In the genomic region with DNA sequence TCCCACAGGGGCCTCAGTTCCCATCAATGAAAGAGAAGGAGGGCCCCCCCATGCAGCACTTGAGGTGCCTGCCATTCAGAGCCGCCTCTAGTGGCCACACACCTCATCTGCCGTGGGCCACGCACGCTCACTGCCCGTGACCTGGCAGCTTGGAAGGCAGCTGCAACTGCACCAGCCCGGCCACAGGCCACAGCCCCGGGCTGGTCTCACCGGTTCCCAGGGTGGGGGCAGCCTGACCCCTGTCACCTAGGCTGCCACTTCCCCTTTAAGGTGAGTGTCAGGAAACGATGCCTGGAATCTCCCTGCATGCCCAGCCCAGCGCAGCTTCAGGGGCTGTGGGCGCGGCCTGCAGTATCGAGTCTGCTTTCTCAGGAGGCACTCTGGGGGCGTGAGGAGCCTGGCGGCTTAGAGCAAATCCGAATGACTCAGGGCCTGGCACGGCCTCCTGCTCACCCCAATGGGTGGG, we compare ENCODE assay signal across 1 cellular context.
TF ChIP-seq lines count a peak whose summit lies in the region.

No MANE protein-coding gene starts in this region.

TF ChIP-seq in GM12878, 131 proteins besides CTCF, POLR2A, EP300 and RAD21:
- TF ChIP-seq CBX3 (IDR thresholded peaks at IDR 0.05; ENCODE audit: borderline replicate concordance, low read depth) (no peak), GATAD2B (conservative IDR thresholded peaks at IDR 0.05; ENCODE audit: low read depth) (no peak), BHLHE40 (IDR thresholded peaks at IDR 0.05; ENCODE audit: borderline replicate concordance in 1 of 2, low read depth in 2 of 2, low read length in 1 of 2) (peak in 1 of 2 experiments; percentile 47; a peak in 2 of 4 replicates), NR2C1 (IDR thresholded peaks at IDR 0.05) (no peak), SPI1 (IDR thresholded peaks at IDR 0.05; ENCODE audit: borderline replicate concordance, insufficient read depth, low read depth, low read length) (peak; percentile 62; the same call in 1 of the 2 replicates), KDM1A (IDR thresholded peaks at IDR 0.05; ENCODE audit: borderline replicate concordance) (no peak), ZBTB40 (IDR thresholded peaks at IDR 0.05; ENCODE audit: borderline replicate concordance) (no peak), GABPA (IDR thresholded peaks at IDR 0.05; ENCODE audit: low read depth) (no peak), HCFC1 (IDR thresholded peaks at IDR 0.05; ENCODE audit: low read length) (no peak), ZZZ3 (IDR thresholded peaks at IDR 0.05; ENCODE audit: control insufficient read depth, insufficient read length, low read depth) (no peak), IKZF1 (conservative IDR thresholded peaks at IDR 0.05) (0 out of 2 replicates have a peak, but pooled peaks have one; percentile 21), REST (IDR thresholded peaks at IDR 0.05; ENCODE audit: low read depth, low read length) (no peak), NR2F1 (conservative IDR thresholded peaks at IDR 0.05) (peak; percentile 83), ZBTB4 (CRISPR knock-in tag; IDR thresholded peaks at IDR 0.05) (no peak), ZNF24 (IDR thresholded peaks at IDR 0.05) (no peak), MYB (IDR thresholded peaks at IDR 0.05; ENCODE audit: borderline replicate concordance, low read depth, low read length) (no peak), YY1 (IDR thresholded peaks at IDR 0.05; ENCODE audit: low read depth, low read length) (no peak), BRCA1 (IDR thresholded peaks at IDR 0.05; ENCODE audit: low read depth, low read length) (no peak), RB1 (IDR thresholded peaks at IDR 0.05; ENCODE audit: borderline replicate concordance) (no peak), SP1 (IDR thresholded peaks at IDR 0.05; ENCODE audit: low read depth, low read length) (no peak), EZH2 (IDR thresholded peaks at IDR 0.05; ENCODE audit: borderline replicate concordance, control insufficient read depth, low read depth, low read length) (no peak), ELK1 (IDR thresholded peaks at IDR 0.05; ENCODE audit: low read depth, low read length) (no peak)
- TF ChIP-seq, protein P1, sequence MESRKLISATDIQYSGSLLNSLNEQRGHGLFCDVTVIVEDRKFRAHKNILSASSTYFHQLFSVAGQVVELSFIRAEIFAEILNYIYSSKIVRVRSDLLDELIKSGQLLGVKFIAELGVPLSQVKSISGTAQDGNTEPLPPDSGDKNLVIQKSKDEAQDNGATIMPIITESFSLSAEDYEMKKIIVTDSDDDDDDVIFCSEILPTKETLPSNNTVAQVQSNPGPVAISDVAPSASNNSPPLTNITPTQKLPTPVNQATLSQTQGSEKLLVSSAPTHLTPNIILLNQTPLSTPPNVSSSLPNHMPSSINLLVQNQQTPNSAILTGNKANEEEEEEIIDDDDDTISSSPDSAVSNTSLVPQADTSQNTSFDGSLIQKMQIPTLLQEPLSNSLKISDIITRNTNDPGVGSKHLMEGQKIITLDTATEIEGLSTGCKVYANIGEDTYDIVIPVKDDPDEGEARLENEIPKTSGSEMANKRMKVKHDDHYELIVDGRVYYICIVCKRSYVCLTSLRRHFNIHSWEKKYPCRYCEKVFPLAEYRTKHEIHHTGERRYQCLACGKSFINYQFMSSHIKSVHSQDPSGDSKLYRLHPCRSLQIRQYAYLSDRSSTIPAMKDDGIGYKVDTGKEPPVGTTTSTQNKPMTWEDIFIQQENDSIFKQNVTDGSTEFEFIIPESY (IDR thresholded peaks at IDR 0.05), result no peak
- TF ChIP-seq, protein P2, sequence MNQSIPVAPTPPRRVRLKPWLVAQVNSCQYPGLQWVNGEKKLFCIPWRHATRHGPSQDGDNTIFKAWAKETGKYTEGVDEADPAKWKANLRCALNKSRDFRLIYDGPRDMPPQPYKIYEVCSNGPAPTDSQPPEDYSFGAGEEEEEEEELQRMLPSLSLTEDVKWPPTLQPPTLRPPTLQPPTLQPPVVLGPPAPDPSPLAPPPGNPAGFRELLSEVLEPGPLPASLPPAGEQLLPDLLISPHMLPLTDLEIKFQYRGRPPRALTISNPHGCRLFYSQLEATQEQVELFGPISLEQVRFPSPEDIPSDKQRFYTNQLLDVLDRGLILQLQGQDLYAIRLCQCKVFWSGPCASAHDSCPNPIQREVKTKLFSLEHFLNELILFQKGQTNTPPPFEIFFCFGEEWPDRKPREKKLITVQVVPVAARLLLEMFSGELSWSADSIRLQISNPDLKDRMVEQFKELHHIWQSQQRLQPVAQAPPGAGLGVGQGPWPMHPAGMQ (IDR thresholded peaks at IDR 0.05; ENCODE audit: borderline replicate concordance), result no peak
- TF ChIP-seq, protein P3, sequence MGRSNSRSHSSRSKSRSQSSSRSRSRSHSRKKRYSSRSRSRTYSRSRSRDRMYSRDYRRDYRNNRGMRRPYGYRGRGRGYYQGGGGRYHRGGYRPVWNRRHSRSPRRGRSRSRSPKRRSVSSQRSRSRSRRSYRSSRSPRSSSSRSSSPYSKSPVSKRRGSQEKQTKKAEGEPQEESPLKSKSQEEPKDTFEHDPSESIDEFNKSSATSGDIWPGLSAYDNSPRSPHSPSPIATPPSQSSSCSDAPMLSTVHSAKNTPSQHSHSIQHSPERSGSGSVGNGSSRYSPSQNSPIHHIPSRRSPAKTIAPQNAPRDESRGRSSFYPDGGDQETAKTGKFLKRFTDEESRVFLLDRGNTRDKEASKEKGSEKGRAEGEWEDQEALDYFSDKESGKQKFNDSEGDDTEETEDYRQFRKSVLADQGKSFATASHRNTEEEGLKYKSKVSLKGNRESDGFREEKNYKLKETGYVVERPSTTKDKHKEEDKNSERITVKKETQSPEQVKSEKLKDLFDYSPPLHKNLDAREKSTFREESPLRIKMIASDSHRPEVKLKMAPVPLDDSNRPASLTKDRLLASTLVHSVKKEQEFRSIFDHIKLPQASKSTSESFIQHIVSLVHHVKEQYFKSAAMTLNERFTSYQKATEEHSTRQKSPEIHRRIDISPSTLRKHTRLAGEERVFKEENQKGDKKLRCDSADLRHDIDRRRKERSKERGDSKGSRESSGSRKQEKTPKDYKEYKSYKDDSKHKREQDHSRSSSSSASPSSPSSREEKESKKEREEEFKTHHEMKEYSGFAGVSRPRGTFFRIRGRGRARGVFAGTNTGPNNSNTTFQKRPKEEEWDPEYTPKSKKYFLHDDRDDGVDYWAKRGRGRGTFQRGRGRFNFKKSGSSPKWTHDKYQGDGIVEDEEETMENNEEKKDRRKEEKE (IDR thresholded peaks at IDR 0.05), result no peak
